Comparison of ENCODE assay signal across 9 cellular contexts in genomic region chr15:56366211-56366610, GRCh38. TPM values are rescaled to one million over a fixed set of nuclear protein-coding genes. Genes with fewer than 3 reads are reported as not detected.
DNase-seq lines count a peak whose midpoint lies in the region; ATAC-seq and TF ChIP-seq lines count a peak whose summit lies in the region.
"Had no signal": no experiment of that assay in that cellular context is flagged by ENCODE, and none has a peak within 500 bp of the region (broad histone marks: within the 10 kb centered on the region; RNA-seq: fewer than 3 reads in every experiment).

No MANE protein-coding gene starts in this region.

- DNase-seq in heart left ventricle (no peak), left cardiac atrium (no peak), left lung (no peak)
- DNase-seq: NCI-H2029 had no signal

- H3K4me3 ChIP-seq in heart left ventricle (peak overlapping the region in 8 of 12 donors; percentile 26 to 87 (median 72)), left lung (peak overlapping the region; percentile 57 to 66), urinary bladder (ENCODE audit: low read depth, low read length) (peak overlapping the region; percentile 59)

- peaks cover 0 to 16% (median 7%) of the 10 kb centered on the region in 12 donors for H3K4me1 ChIP-seq in heart left ventricle
- peaks cover 0 to 11% of the 10 kb centered on the region in 2 donors for H3K4me1 ChIP-seq in left lung
- no peaks in the 10 kb centered on the region for H3K4me1 ChIP-seq in urinary bladder (ENCODE audit: insufficient read depth)

- H3K36me3 Mint-ChIP-seq in activated T-helper 17 cell treated with anti-CD3 and anti-CD28 coated beads, Interleukin-2, amount 50 U/mL, for 72 hours (ENCODE audit: low read depth), result no peaks in the 10 kb centered on the region

- peaks cover 3% of the 10 kb centered on the region for H3K9me3 Mint-ChIP-seq in activated T-helper 17 cell treated with anti-CD3 and anti-CD28 coated beads, Interleukin-2, amount 50 U/mL, for 72 hours

- no peak overlapping the region for H3K27ac ChIP-seq in heart left ventricle
- no peak overlapping the region for H3K27ac ChIP-seq in left lung
- no peak overlapping the region for H3K27ac ChIP-seq in urinary bladder (ENCODE audit: low read depth)

- WGBS in heart left ventricle, 4 donors, result 25 to 41% (median 32%) methylated on average over 2 of the region's 2 CpGs
- 24% methylated on average over 2 of the region's 2 CpGs for WGBS in urinary bladder

- peaks cover 10% of the 10 kb centered on the region for H3K4me1 Mint-ChIP-seq in activated T-helper 17 cell treated with anti-CD3 and anti-CD28 coated beads, Interleukin-2, amount 50 U/mL, for 72 hours

- H3K27me3 ChIP-seq in heart left ventricle (no peaks in the 10 kb centered on the region), left lung (no peaks in the 10 kb centered on the region)

- H3K36me3 ChIP-seq in heart left ventricle, result no peaks in the 10 kb centered on the region
- H3K36me3 ChIP-seq in left lung, result no peaks in the 10 kb centered on the region
- no peaks in the 10 kb centered on the region for H3K36me3 ChIP-seq in urinary bladder (ENCODE audit: insufficient read depth)

- intact Hi-C loops in heart left ventricle (cut with DNase I), result no loop called here
- intact Hi-C loops in left cardiac atrium (cut with DNase I), result no loop called here
- intact Hi-C loops in left lung (cut with DNase I), result no loop called here

- H3K27ac Mint-ChIP-seq in activated T-helper 17 cell treated with anti-CD3 and anti-CD28 coated beads, Interleukin-2, amount 50 U/mL, for 72 hours, result peak overlapping the region; percentile 72

- peaks cover 41% of the 10 kb centered on the region for H3K27me3 Mint-ChIP-seq in activated T-helper 17 cell treated with anti-CD3 and anti-CD28 coated beads, Interleukin-2, amount 50 U/mL, for 72 hours

- ATAC-seq in heart left ventricle, result no peak
- ATAC-seq in left cardiac atrium, result no peak
- ATAC-seq in activated T-helper 17 cell treated with anti-CD3 and anti-CD28 coated beads, Interleukin-2, amount 50 U/mL, for 72 hours (replicated peaks), result no peak
- ATAC-seq in left lung, result no peak
- ATAC-seq in HG03196 (IDR thresholded peaks at IDR 0.05; ENCODE audit: unreplicated experiment), result no peak
- no peak for ATAC-seq in HG03159 (IDR thresholded peaks at IDR 0.05; ENCODE audit: unreplicated experiment)
- ATAC-seq in HG02981 (IDR thresholded peaks at IDR 0.05; ENCODE audit: unreplicated experiment), result no peak

- TF ChIP-seq CTCF in heart left ventricle (IDR thresholded peaks at IDR 0.05), result no peak
- no peak for TF ChIP-seq CTCF in left lung (IDR thresholded peaks at IDR 0.05)

- no peak for TF ChIP-seq POLR2A in heart left ventricle (IDR thresholded peaks at IDR 0.05)

- H3K4me3 Mint-ChIP-seq in activated T-helper 17 cell treated with anti-CD3 and anti-CD28 coated beads, Interleukin-2, amount 50 U/mL, for 72 hours, result peak overlapping the region; percentile 93

- H3K9me3 ChIP-seq in heart left ventricle (peaks cover 0 to 10% (median 0%) of the 10 kb centered on the region in 12 donors), left lung (no peaks in the 10 kb centered on the region)

RNA-seq across cellular contexts. Expression of gene TEX9, which starts 1.0 kb away (rescaled TPM):
- total RNA-seq in heart left ventricle, result 1 to 10 TPM in 2 of 9 donors, under 1 TPM in 5, not detected in 2; 0.49 to 1.6 (median 0.92) TPM
- polyA plus RNA-seq in heart left ventricle, result under 1 TPM; 0.19 to 0.21 TPM
- 1 to 10 TPM; 1.1 to 1.5 TPM for total RNA-seq in left cardiac atrium
- 1 to 10 TPM; 1.0 to 1.8 TPM for total RNA-seq in activated T-helper 17 cell treated with anti-CD3 and anti-CD28 coated beads, Interleukin-2, amount 50 U/mL, for 72 hours
- total RNA-seq in left lung, result 1 to 10 TPM; 6.3 to 7.0 TPM
- total RNA-seq in urinary bladder, result 17.3 TPM
- 1.6 TPM for polyA plus RNA-seq in urinary bladder
